Comparison of ENCODE assay signal across 1 cellular context in genomic region chr3:144129536-144130214, GRCh38.
TF ChIP-seq lines count a peak whose summit lies in the region.

No MANE protein-coding gene starts in this region.

TF ChIP-seq in GM12878, 131 proteins besides CTCF, POLR2A, EP300 and RAD21 (continued from another document):
- no peak for TF ChIP-seq HSF1 (IDR thresholded peaks at IDR 0.05; ENCODE audit: low read depth, low read length)
- TF ChIP-seq GABPA (IDR thresholded peaks at IDR 0.05; ENCODE audit: low read depth): 0 out of 2 replicates have a peak, but pooled peaks have one; percentile 53
- TF ChIP-seq SRF (IDR thresholded peaks at IDR 0.05; ENCODE audit: low read depth in 2 of 2, low read length in 2 of 2): no peak
- peak; percentile 95 for TF ChIP-seq JUNB (IDR thresholded peaks at IDR 0.05)
TF ChIP-seq in GM12878: peak in this region for 26.
